ENCODE assay signal across 8 cellular contexts in genomic region chr6:151493495-151494234, GRCh38. TPM values are rescaled to one million over a fixed set of nuclear protein-coding genes. Genes with fewer than 3 reads are reported as not detected.
DNase-seq lines count a peak whose midpoint lies in the region; TF ChIP-seq lines count a peak whose summit lies in the region.

Gene CCDC170, plus strand, starts transcription at chr6:151494017. Its CDS starts 112 bp downstream, at chr6:151494129.

- intact Hi-C loops in tibial artery (cut with DNase I; ENCODE audit: low total_unique reads), result no loop called here

- H2BK15ac ChIP-seq in mesenchymal stem cell (ENCODE audit: low read depth, poor library complexity, severe bottlenecking), result peak within 1 kb of the TSS; percentile 90

- H3K4me3 ChIP-seq in SJSA1 (peak within 1 kb of the TSS; percentile 72), mesenchymal stem cell (ENCODE audit: insufficient read depth in 1 of 2, low read depth in 1 of 2, low read length in 2 of 2) (peak within 1 kb of the TSS; percentile 74 to 82), tibial artery (peak within 1 kb of the TSS; percentile 63 to 75)

- H3K36me3 Mint-ChIP-seq in endothelial cell (ENCODE audit: low read depth, unreplicated experiment), result no peaks in the 10 kb centered on the region

- H3K4ac ChIP-seq in mesenchymal stem cell (ENCODE audit: low read depth in 1 of 2, low read length in 2 of 2), result peak within 1 kb of the TSS; percentile 12 to 17

- H2BK12ac ChIP-seq in mesenchymal stem cell (ENCODE audit: low read length in 2 of 2), result peak within 1 kb of the TSS in 1 of 2 experiments; percentile 33

- H4K91ac ChIP-seq in mesenchymal stem cell (ENCODE audit: low read length), result peak within 1 kb of the TSS; percentile 68

- no peaks in the 10 kb centered on the region; the same call in 1 of the 2 replicates for H3K36me3 ChIP-seq in SJSA1
- no peaks in the 10 kb centered on the region for H3K36me3 ChIP-seq in mesenchymal stem cell (ENCODE audit: control insufficient read depth in 1 of 2, insufficient read depth in 2 of 2, low read depth in 1 of 2, low read length in 2 of 2)
- no peaks in the 10 kb centered on the region for H3K36me3 ChIP-seq in tibial artery

- peak within 1 kb of the TSS; percentile 92 for H3K9ac ChIP-seq in mesenchymal stem cell (ENCODE audit: low read length)

- H3K4me3 Mint-ChIP-seq in endothelial cell (ENCODE audit: unreplicated experiment), result peak within 1 kb of the TSS; percentile 89

- H2AFZ ChIP-seq in mesenchymal stem cell (ENCODE audit: low read depth, low read length), result peak within 1 kb of the TSS; percentile 43

- H2BK5ac ChIP-seq in mesenchymal stem cell (ENCODE audit: low read depth, low read length, poor library complexity, severe bottlenecking), result no peak within 1 kb of the TSS

- H3K79me1 ChIP-seq in mesenchymal stem cell (replicated peaks; ENCODE audit: low read length, poor library complexity, severe bottlenecking), result no peaks in the 10 kb centered on the region

- no peaks in the 10 kb centered on the region for H3K9me3 Mint-ChIP-seq in endothelial cell (ENCODE audit: unreplicated experiment)

- 0 out of 2 replicates have a peak, but pooled peaks cover 4% of the 10 kb centered on the region for H3K9me3 ChIP-seq in SJSA1 (replicated peaks)
- no peaks in the 10 kb centered on the region for H3K9me3 ChIP-seq in mesenchymal stem cell (ENCODE audit: control insufficient read depth, low read length)
- H3K9me3 ChIP-seq in tibial artery, result no peaks in the 10 kb centered on the region

- H3K27ac Mint-ChIP-seq in endothelial cell (ENCODE audit: unreplicated experiment), result peak within 1 kb of the TSS; percentile 49

- peaks cover 6% of the 10 kb centered on the region for H3K4me1 Mint-ChIP-seq in endothelial cell (ENCODE audit: unreplicated experiment)

- peak within 1 kb of the TSS; percentile 60 for H4K8ac ChIP-seq in mesenchymal stem cell (ENCODE audit: low read length)

- no peak within 1 kb of the TSS for H2BK120ac ChIP-seq in mesenchymal stem cell (ENCODE audit: low read depth, low read length)

- peak; percentile 4 for DNase-seq in stimulated activated CD4-positive, alpha-beta T cell treated with anti-CD3 and anti-CD28 coated beads, Interleukin-4, amount 100 ng/mL, for 1 hour
- no peak for DNase-seq in stimulated activated CD4-positive, alpha-beta T cell treated with anti-CD3 and anti-CD28 coated beads, Interleukin-4, amount 100 ng/mL, for 4 hours
- DNase-seq in SJSA1 (ENCODE audit: low read depth in 1 of 2, low spot score in 2 of 2) (peak; percentile 51 to 60), endothelial cell (ENCODE audit: low spot score) (peak; percentile 68), mesenchymal stem cell (peak; percentile 32), tibial artery (no peak), NCI-H187 (lab: John Stamatoyannopoulos, UW) (no peak), GDM1 (lab: John Stamatoyannopoulos, UW) (no peak)

- peaks cover 6% of the 10 kb centered on the region for H3K27me3 Mint-ChIP-seq in endothelial cell (ENCODE audit: unreplicated experiment)

- peaks cover 33% of the 10 kb centered on the region for H3K4me1 ChIP-seq in SJSA1 (replicated peaks)
- H3K4me1 ChIP-seq in mesenchymal stem cell (ENCODE audit: control insufficient read depth, insufficient read depth, low read depth, low read length), result peaks cover 11% of the 10 kb centered on the region
- peaks cover 0 to 18% (median 10%) of the 10 kb centered on the region in 4 donors for H3K4me1 ChIP-seq in tibial artery

- peak within 1 kb of the TSS; percentile 83 for H3K27ac ChIP-seq in SJSA1
- no peak within 1 kb of the TSS for H3K27ac ChIP-seq in mesenchymal stem cell (ENCODE audit: low read length, poor library complexity, severe bottlenecking)
- H3K27ac ChIP-seq in tibial artery, result peak within 1 kb of the TSS; percentile 58 to 67

- 10% methylated on average over 52 of the region's 70 CpGs for WGBS in mesenchymal stem cell

- peak within 1 kb of the TSS in 1 of 2 experiments; percentile 72 for H3K23ac ChIP-seq in mesenchymal stem cell (ENCODE audit: low read length in 2 of 2)

- peak within 1 kb of the TSS; percentile 90 for H3K4me2 ChIP-seq in mesenchymal stem cell (ENCODE audit: low read length, poor library complexity, severe bottlenecking)

- no peak within 1 kb of the TSS for H2AK5ac ChIP-seq in mesenchymal stem cell (ENCODE audit: low read length, severe bottlenecking)

- no peaks in the 10 kb centered on the region for H3K27me3 ChIP-seq in SJSA1 (replicated peaks)
- H3K27me3 ChIP-seq in mesenchymal stem cell (ENCODE audit: control insufficient read depth in 1 of 2, insufficient read depth in 1 of 2, low read length in 2 of 2), result no peaks in the 10 kb centered on the region
- H3K27me3 ChIP-seq in tibial artery, result no peaks in the 10 kb centered on the region

- peak within 1 kb of the TSS in 1 of 2 experiments; percentile 85 for H3K14ac ChIP-seq in mesenchymal stem cell (ENCODE audit: low read length in 2 of 2)

- TF ChIP-seq CTCF in endothelial cell (IDR thresholded peaks at IDR 0.05; ENCODE audit: unreplicated experiment) (no peak), tibial artery (IDR thresholded peaks at IDR 0.05) (no peak)

- peak within 1 kb of the TSS; percentile 43 to 77 for H3K18ac ChIP-seq in mesenchymal stem cell (ENCODE audit: low read depth in 1 of 2, low read length in 2 of 2)

RNA-seq across cellular contexts. Expression of gene CCDC170, which starts in this region (rescaled TPM):
- total RNA-seq in SJSA1 (2014; rRNA removed; shearing (Covaris generic)), result 0.61 and 2.4 TPM in 2 replicates
- total RNA-seq in endothelial cell (ENCODE audit: unreplicated experiment), result 0.31 TPM
- 0.64 TPM for polyA plus RNA-seq in mesenchymal stem cell (2013, experiment 1 of 2)
- 0.75 TPM for polyA plus RNA-seq in mesenchymal stem cell (2013, experiment 2 of 2)

Comparison
In these comparisons a context has a peak if more than half of its experiments do, and no peak if none do; other contexts are left out.
1. DNase-seq: peak in stimulated activated CD4-positive, alpha-beta T cell treated with anti-CD3 and anti-CD28 coated beads, Interleukin-4, amount 100 ng/mL, for 1 hour (single experiment), SJSA1 (2 of 2) and mesenchymal stem cell (single experiment); none in stimulated activated CD4-positive, alpha-beta T cell treated with anti-CD3 and anti-CD28 coated beads, Interleukin-4, amount 100 ng/mL, for 4 hours (0 of 2), tibial artery (0 of 2), NCI-H187 (0 of 2) and GDM1 (single experiment).
2. Peak in DNase-seq in endothelial cell; RNA of the gene not detected or under 1 TPM.
3. Peak in every context shown above with its lines, with median percentiles within 50 percentile points of each other: H3K4me3 ChIP-seq.